ENCODE assay signal across 34 cellular contexts in genomic region chr20:54220722-54221121, GRCh38. TPM values are rescaled to one million over a fixed set of nuclear protein-coding genes. Genes with fewer than 3 reads are reported as not detected.
DNase-seq lines count a peak whose midpoint lies in the region; ATAC-seq and TF ChIP-seq lines count a peak whose summit lies in the region.
"Had no signal": no experiment of that assay in that cellular context is flagged by ENCODE, and none has a peak within 500 bp of the region (broad histone marks: within the 10 kb centered on the region; RNA-seq: fewer than 3 reads in every experiment).

No MANE protein-coding gene starts in this region.

- H3K9me3 Mint-ChIP-seq in activated CD4-positive, alpha-beta T cell treated with anti-CD3 and anti-CD28 coated beads for 36 hours (ENCODE audit: low read depth), result no peaks in the 10 kb centered on the region
- no peaks in the 10 kb centered on the region for H3K9me3 Mint-ChIP-seq in activated T-helper 1 cell treated with anti-CD3 and anti-CD28 coated beads, Interleukin-12 subunit alpha, Interleukin-12 subunit beta, Interleukin-2, Interleukin-4 antibody, amounts not matched to agents 30 ng/mL and 10 ng/mL and 1 ng/mL, durations not matched to agents 14 hours and 24 hours and 36 hours
- H3K9me3 Mint-ChIP-seq: brain; stimulated activated effector memory CD8-positive, alpha-beta T cell treated with anti-CD3 and anti-CD28 coated beads, Interleukin-12 subunit alpha, Interleukin-12 subunit beta, amount 100 ng/mL, for 72 hours; type B pancreatic cell had no signal

- CTCF ChIA-PET in activated CD4-positive, alpha-beta T cell treated with anti-CD3 and anti-CD28 coated beads for 36 hours (lab: Charles Lee), result interaction anchor here (0.6 to 1.0 kb wide), 4 partner anchors 8 to 306 kb away, joined by 3 to 4 read pairs (median 4); no protein-coding TSS in a partner anchor

- POLR2A ChIA-PET in activated CD4-positive, alpha-beta T cell treated with anti-CD3 and anti-CD28 coated beads for 36 hours (lab: Charles Lee), result interaction anchor here (0.6 kb wide), 1 partner anchor 1065 kb away, joined by 4 read pairs; no protein-coding TSS in a partner anchor

- no peak overlapping the region for H3K4me3 ChIP-seq in BLaER1 treated with 17β-estradiol and CSF1 and Interleukin-3, amounts not matched to agents 10 nM and 100 nM
- H3K4me3 ChIP-seq in right lobe of liver, result no peak overlapping the region
- H3K4me3 ChIP-seq: left lung had no signal

- peaks cover 6 to 49% (median 25%) of the 10 kb centered on the region in 10 experiments; a peak in 18 of 20 replicates for H3K4me1 ChIP-seq in BLaER1 treated with 17β-estradiol and CSF1 and Interleukin-3, amounts not matched to agents 10 nM and 100 nM
- H3K4me1 ChIP-seq in right lobe of liver, result peaks cover 0 to 22% (median 8%) of the 10 kb centered on the region in 4 donors

- H3K4me3 Mint-ChIP-seq in activated CD4-positive, alpha-beta T cell treated with anti-CD3 and anti-CD28 coated beads for 36 hours, result no peak overlapping the region
- no peak overlapping the region for H3K4me3 Mint-ChIP-seq in activated T-helper 1 cell treated with anti-CD3 and anti-CD28 coated beads, Interleukin-12 subunit alpha, Interleukin-12 subunit beta, Interleukin-2, Interleukin-4 antibody, amounts not matched to agents 30 ng/mL and 10 ng/mL and 1 ng/mL, durations not matched to agents 14 hours and 24 hours and 36 hours
- H3K4me3 Mint-ChIP-seq: brain; stimulated activated effector memory CD8-positive, alpha-beta T cell treated with anti-CD3 and anti-CD28 coated beads, Interleukin-12 subunit alpha, Interleukin-12 subunit beta, amount 100 ng/mL, for 72 hours; type B pancreatic cell had no signal

- WGBS in right lobe of liver (ENCODE audit: insufficient coverage, low coverage, low lambda C conversion rate, missing lambda C conversion rate), result 83% methylated on average over 4 of the region's 6 CpGs

- H3K27me3 Mint-ChIP-seq in activated CD4-positive, alpha-beta T cell treated with anti-CD3 and anti-CD28 coated beads for 36 hours, result no peaks in the 10 kb centered on the region
- H3K27me3 Mint-ChIP-seq in activated T-helper 1 cell treated with anti-CD3 and anti-CD28 coated beads, Interleukin-12 subunit alpha, Interleukin-12 subunit beta, Interleukin-2, Interleukin-4 antibody, amounts not matched to agents 30 ng/mL and 10 ng/mL and 1 ng/mL, durations not matched to agents 14 hours and 24 hours and 36 hours (ENCODE audit: insufficient read depth), result no peaks in the 10 kb centered on the region
- H3K27me3 Mint-ChIP-seq: brain, type B pancreatic cell had no signal

- peaks cover 14% of the 10 kb centered on the region for H3K36me3 Mint-ChIP-seq in activated CD4-positive, alpha-beta T cell treated with anti-CD3 and anti-CD28 coated beads for 36 hours (ENCODE audit: low read depth)
- H3K36me3 Mint-ChIP-seq in activated T-helper 1 cell treated with anti-CD3 and anti-CD28 coated beads, Interleukin-12 subunit alpha, Interleukin-12 subunit beta, Interleukin-2, Interleukin-4 antibody, amounts not matched to agents 30 ng/mL and 10 ng/mL and 1 ng/mL, durations not matched to agents 14 hours and 24 hours and 36 hours (ENCODE audit: low read depth), result peaks cover 19% of the 10 kb centered on the region

- intact Hi-C loops in activated CD4-positive, alpha-beta T cell treated with anti-CD3 and anti-CD28 coated beads for 36 hours (cut with DNase I, micrococcal nuclease), result loop anchor here (1.0 to 10.0 kb wide), 6 partner anchors 65 to 426 kb away; partner anchors contain the start of gene DOK5 (in 1 of the 2)
- intact Hi-C loops in activated T-helper 1 cell treated with anti-CD3 and anti-CD28 coated beads, Interleukin-12 subunit alpha, Interleukin-12 subunit beta, Interleukin-2, Interleukin-4 antibody, amounts not matched to agents 30 ng/mL and 10 ng/mL and 1 ng/mL, durations not matched to agents 14 hours and 24 hours and 36 hours (cut with micrococcal nuclease), result loop anchor here (1.0 to 5.0 kb wide), 6 partner anchors 64 to 427 kb away; partner anchors contain the start of gene DOK5
- intact Hi-C loops in right lobe of liver (cut with DNase I), result loop anchor here in 1 of 2 donors (10.0 kb wide), 1 partner anchor 424 kb away; no protein-coding TSS in a partner anchor

- H3K27ac Mint-ChIP-seq in activated CD4-positive, alpha-beta T cell treated with anti-CD3 and anti-CD28 coated beads for 36 hours, result peak overlapping the region; percentile 59
- peak overlapping the region; percentile 70 for H3K27ac Mint-ChIP-seq in activated T-helper 1 cell treated with anti-CD3 and anti-CD28 coated beads, Interleukin-12 subunit alpha, Interleukin-12 subunit beta, Interleukin-2, Interleukin-4 antibody, amounts not matched to agents 30 ng/mL and 10 ng/mL and 1 ng/mL, durations not matched to agents 14 hours and 24 hours and 36 hours
- H3K27ac Mint-ChIP-seq: type B pancreatic cell had no signal

- H3K9me3 ChIP-seq in BLaER1 treated with 17β-estradiol and CSF1 and Interleukin-3, amounts not matched to agents 10 nM and 100 nM (replicated peaks in 1 of 11), result no peaks in the 10 kb centered on the region
- no peaks in the 10 kb centered on the region for H3K9me3 ChIP-seq in right lobe of liver
- H3K9me3 ChIP-seq: left lung had no signal

- H3K4me2 ChIP-seq in BLaER1 treated with 17β-estradiol and CSF1 and Interleukin-3, amounts not matched to agents 10 nM and 100 nM, result peak overlapping the region in 6 of 11 experiments; percentile 23 to 93 (median 67); a peak in 9 of 22 replicates

- DNase-seq in activated CD4-positive, alpha-beta T cell treated with anti-CD3 and anti-CD28 coated beads for 36 hours, result no peak
- DNase-seq in activated CD4-positive, alpha-beta T cell treated with anti-CD3 and anti-CD28 coated beads for 48 hours, result no peak
- DNase-seq in activated T-helper 1 cell treated with anti-CD3 and anti-CD28 coated beads, Interleukin-12 subunit alpha, Interleukin-12 subunit beta, Interleukin-2, Interleukin-4 antibody, amounts not matched to agents 30 ng/mL and 10 ng/mL and 1 ng/mL, durations not matched to agents 14 hours and 24 hours and 36 hours (ENCODE audit: low spot score), result no peak
- DNase-seq in right lobe of liver (no peak), hypothalamus (lab: John Stamatoyannopoulos, UW) (no peak), GM10266 (ENCODE audit: extremely low spot score) (no peak), putamen (ENCODE audit: low spot score) (no peak)
- DNase-seq: 8988T; activated CD4-positive, alpha-beta T cell treated with anti-CD3 and anti-CD28 coated beads, Interleukin-2, amount 50 U/mL, for 1 hour; activated CD8-positive, alpha-beta memory T cell treated with anti-CD3 and anti-CD28 coated beads, Interleukin-2, amount 50 U/mL, for 4 hours; activated effector memory CD4-positive, alpha-beta T cell treated with Interleukin-2 at 50 U/mL for 16 hours; amniotic stem cell; dermis blood vessel endothelial cell; DND-41; GF-D8; glutamatergic neuron; GOT3; KBM-7; left lung; NCI-H1105; NCI-H187 treated with DMSO at 0.1 percent for 48 hours; NCI-H510A; nucleus accumbens; SHP77 treated with DMSO at 0.1 percent for 48 hours; substantia nigra; WERI-Rb-1 had no signal

- peak overlapping the region in 3 of 11 experiments; percentile 3 to 75 (median 67); a peak in 5 of 22 replicates for H3K9ac ChIP-seq in BLaER1 treated with 17β-estradiol and CSF1 and Interleukin-3, amounts not matched to agents 10 nM and 100 nM

- H3K36me3 ChIP-seq in BLaER1 treated with 17β-estradiol and CSF1 and Interleukin-3, amounts not matched to agents 10 nM and 100 nM, result peaks cover 21 to 61% (median 38%) of the 10 kb centered on the region in 11 experiments
- H3K36me3 ChIP-seq in right lobe of liver, result peaks cover 0 to 2% (median 0%) of the 10 kb centered on the region in 4 donors
- H3K36me3 ChIP-seq: WERI-Rb-1 had no signal

- peaks cover 28% of the 10 kb centered on the region for H3K4me1 Mint-ChIP-seq in activated CD4-positive, alpha-beta T cell treated with anti-CD3 and anti-CD28 coated beads for 36 hours
- peaks cover 22% of the 10 kb centered on the region for H3K4me1 Mint-ChIP-seq in activated T-helper 1 cell treated with anti-CD3 and anti-CD28 coated beads, Interleukin-12 subunit alpha, Interleukin-12 subunit beta, Interleukin-2, Interleukin-4 antibody, amounts not matched to agents 30 ng/mL and 10 ng/mL and 1 ng/mL, durations not matched to agents 14 hours and 24 hours and 36 hours (ENCODE audit: low read depth)

- TF ChIP-seq POLR2A in right lobe of liver (IDR thresholded peaks at IDR 0.05), result no peak

- H3K27ac ChIP-seq in BLaER1 treated with 17β-estradiol and CSF1 and Interleukin-3, amounts not matched to agents 10 nM and 100 nM, result peak overlapping the region in 5 of 11 experiments; percentile 27 to 81 (median 63); a peak in 11 of 22 replicates
- H3K27ac ChIP-seq in right lobe of liver, result peak overlapping the region in 2 of 3 donors; percentile 38 to 54
- H3K27ac ChIP-seq: C4-2B, left lung, WERI-Rb-1 had no signal

- no peaks in the 10 kb centered on the region for H3K27me3 ChIP-seq in BLaER1 treated with 17β-estradiol and CSF1 and Interleukin-3, amounts not matched to agents 10 nM and 100 nM
- H3K27me3 ChIP-seq in right lobe of liver, result no peaks in the 10 kb centered on the region
- H3K27me3 ChIP-seq: left lung had no signal

- peaks cover 0 to 13% (median 0%) of the 10 kb centered on the region in 11 experiments; a peak in 4 of 22 replicates for H4K20me1 ChIP-seq in BLaER1 treated with 17β-estradiol and CSF1 and Interleukin-3, amounts not matched to agents 10 nM and 100 nM

- ATAC-seq in activated CD4-positive, alpha-beta T cell treated with anti-CD3 and anti-CD28 coated beads for 36 hours, result no peak
- peak in 3 of 4 donors; percentile 6 to 9 (median 8) for ATAC-seq in right lobe of liver

- TF ChIP-seq CTCF in right lobe of liver (IDR thresholded peaks at IDR 0.05) (no peak), GM10266 (IDR thresholded peaks at IDR 0.05; ENCODE audit: control insufficient read depth, insufficient read depth, low read depth, missing control alignments) (no peak)

RNA-seq across cellular contexts. Expression of gene PFDN4, which starts 12.8 kb away (rescaled TPM):
- total RNA-seq in activated CD4-positive, alpha-beta T cell treated with anti-CD3 and anti-CD28 coated beads for 36 hours, result 10 to 100 TPM; 55.4 to 60.5 TPM
- total RNA-seq in activated T-helper 1 cell treated with anti-CD3 and anti-CD28 coated beads, Interleukin-12 subunit alpha, Interleukin-12 subunit beta, Interleukin-2, Interleukin-4 antibody, amounts not matched to agents 30 ng/mL and 10 ng/mL and 1 ng/mL, durations not matched to agents 14 hours and 24 hours and 36 hours, result 72.6 and 75.8 TPM in 2 replicates
- total RNA-seq in right lobe of liver, result 10 to 100 TPM in 2 of 6 experiments, 1 to 10 TPM in 4; 4.2 to 50.9 (median 7.9) TPM

RNA-seq across cellular contexts. Expression of gene CYP24A1, which starts 46.9 kb away (rescaled TPM):
- under 1 TPM in 1 of 2 experiments, not detected in 1; 0.07 TPM for total RNA-seq in activated CD4-positive, alpha-beta T cell treated with anti-CD3 and anti-CD28 coated beads for 36 hours
- total RNA-seq in activated T-helper 1 cell treated with anti-CD3 and anti-CD28 coated beads, Interleukin-12 subunit alpha, Interleukin-12 subunit beta, Interleukin-2, Interleukin-4 antibody, amounts not matched to agents 30 ng/mL and 10 ng/mL and 1 ng/mL, durations not matched to agents 14 hours and 24 hours and 36 hours, result not detected in 2 replicates
- not detected for total RNA-seq in right lobe of liver
- total RNA-seq: dermis blood vessel endothelial cell, fibroblast of villous mesenchyme, mesenteric fat pad, pulmonary artery endothelial cell had no signal
